Comparison of ENCODE assay signal across 35 cellular contexts in genomic region chr15:27863000-27863399, GRCh38.
"Had no signal": no experiment of that assay in that cellular context is flagged by ENCODE, and none has a peak within 500 bp of the region (broad histone marks: within the 10 kb centered on the region; RNA-seq: fewer than 3 reads in every experiment).

No MANE protein-coding gene starts in this region.

- H3K27ac Mint-ChIP-seq: activated B cell treated with CpG ODN at 0.5 μM for 24 hours; activated CD4-positive, alpha-beta memory T cell treated with anti-CD3 and anti-CD28 coated beads for 36 hours; activated CD8-positive, alpha-beta T cell treated with anti-CD3 and anti-CD28 coated beads for 36 hours; activated naive CD4-positive, alpha-beta T cell treated with anti-CD3 and anti-CD28 coated beads, Interleukin-2, amount 10 ng/mL, durations not matched to agents 7 days and 5 days; activated naive CD4-positive, alpha-beta T cell treated with anti-CD3 and anti-CD28 coated beads, Interleukin-2, amount 50 U/mL, for 24 hours; activated naive CD8-positive, alpha-beta T cell; activated naive CD8-positive, alpha-beta T cell treated with anti-CD3 and anti-CD28 coated beads, Interleukin-2, amount 10 ng/mL, durations not matched to agents 7 days and 5 days; activated naive CD8-positive, alpha-beta T cell treated with anti-CD3 and anti-CD28 coated beads, Interleukin-2, amount 50 U/mL, for 24 hours; activated T-cell treated with anti-CD3 and anti-CD28 coated beads, Interleukin-2, amount 50 U/mL, for 72 hours; activated T-helper 1 cell treated with anti-CD3 and anti-CD28 coated beads, Interleukin-12 subunit alpha, Interleukin-12 subunit beta, Interleukin-2, Interleukin-4 antibody, amounts not matched to agents 30 ng/mL and 10 ng/mL and 1 ng/mL, durations not matched to agents 14 hours and 24 hours and 36 hours; activated T-helper 2 cell treated with anti-CD3 and anti-CD28 coated beads, Interferon-gamma antibody, Interleukin-2, Interleukin-4, amounts not matched to agents 10 μg/mL and 5 μg/mL and 100 μg/mL, durations not matched to agents 14 hours and 24 hours and 36 hours; T-helper 1 cell treated with Interleukin-12 subunit alpha and Interleukin-12 subunit beta and Interleukin-4 antibody, amounts not matched to agents 30 μg/mL and 1 μg/mL, for 36 hours; T-helper 2 cell treated with Interferon-gamma antibody and Interleukin-4, amounts not matched to agents 5 μg/mL and 100 μg/mL, for 36 hours had no signal

- H3K4me3 Mint-ChIP-seq: activated B cell treated with CpG ODN at 0.5 μM for 24 hours; activated CD4-positive, alpha-beta memory T cell treated with anti-CD3 and anti-CD28 coated beads for 36 hours; activated CD8-positive, alpha-beta T cell treated with anti-CD3 and anti-CD28 coated beads for 36 hours; activated naive CD4-positive, alpha-beta T cell treated with anti-CD3 and anti-CD28 coated beads, Interleukin-2, amount 10 ng/mL, durations not matched to agents 7 days and 5 days; activated naive CD4-positive, alpha-beta T cell treated with anti-CD3 and anti-CD28 coated beads, Interleukin-2, amount 50 U/mL, for 24 hours; activated naive CD8-positive, alpha-beta T cell; activated naive CD8-positive, alpha-beta T cell treated with anti-CD3 and anti-CD28 coated beads, Interleukin-2, amount 10 ng/mL, durations not matched to agents 7 days and 5 days; activated naive CD8-positive, alpha-beta T cell treated with anti-CD3 and anti-CD28 coated beads, Interleukin-2, amount 50 U/mL, for 24 hours; activated T-cell treated with anti-CD3 and anti-CD28 coated beads, Interleukin-2, amount 50 U/mL, for 4 hours; activated T-cell treated with anti-CD3 and anti-CD28 coated beads, Interleukin-2, amount 50 U/mL, for 72 hours; activated T-helper 1 cell treated with anti-CD3 and anti-CD28 coated beads, Interleukin-12 subunit alpha, Interleukin-12 subunit beta, Interleukin-2, Interleukin-4 antibody, amounts not matched to agents 30 ng/mL and 10 ng/mL and 1 ng/mL, durations not matched to agents 14 hours and 24 hours and 36 hours; brain; central memory CD8-positive, alpha-beta T cell; T-helper 1 cell treated with Interleukin-12 subunit alpha and Interleukin-12 subunit beta and Interleukin-4 antibody, amounts not matched to agents 30 μg/mL and 1 μg/mL, for 36 hours; T-helper 2 cell treated with Interferon-gamma antibody and Interleukin-4, amounts not matched to agents 5 μg/mL and 100 μg/mL, for 36 hours had no signal

- H3K4me1 ChIP-seq: ascending aorta had no signal

- H3K27me3 ChIP-seq: ascending aorta, cardiac muscle cell had no signal

- DNase-seq: activated B cell treated with CpG ODN at 0.5 μM for 24 hours; activated CD4-positive, alpha-beta memory T cell treated with anti-CD3 and anti-CD28 coated beads for 36 hours; activated CD4-positive, alpha-beta T cell treated with anti-CD3 and anti-CD28 coated beads for 48 hours; activated CD4-positive, alpha-beta T cell treated with anti-CD3 and anti-CD28 coated beads, Interleukin-2, amount 50 U/mL, for 1 hour; activated CD4-positive, alpha-beta T cell treated with anti-CD3 and anti-CD28 coated beads, Interleukin-2, amount 50 U/mL, for 4 hours; activated CD4-positive, CD25-positive, alpha-beta regulatory T cell treated with anti-CD3 and anti-CD28 coated beads, Interleukin-2, amount 50 U/mL, for 72 hours; activated CD8-positive, alpha-beta memory T cell treated with anti-CD3 and anti-CD28 coated beads, Interleukin-2, amount 50 U/mL, for 4 hours; activated CD8-positive, alpha-beta T cell treated with anti-CD3 and anti-CD28 coated beads for 36 hours; activated effector memory CD4-positive, alpha-beta T cell treated with Interleukin-2 at 50 U/mL for 16 hours; activated gamma-delta T cell; activated naive CD4-positive, alpha-beta T cell treated with anti-CD3 and anti-CD28 coated beads, Interleukin-2, amount 10 ng/mL, durations not matched to agents 7 days and 5 days; activated naive CD4-positive, alpha-beta T cell treated with Interleukin-2 at 50 U/mL for 16 hours; activated naive CD8-positive, alpha-beta T cell treated with anti-CD3 and anti-CD28 coated beads, Interleukin-2, amount 10 ng/mL, durations not matched to agents 7 days and 5 days; activated naive CD8-positive, alpha-beta T cell treated with anti-CD3 and anti-CD28 coated beads, Interleukin-2, amount 50 U/mL, for 24 hours; activated T-cell treated with anti-CD3 and anti-CD28 coated beads for 4 hours; activated T-cell treated with anti-CD3 and anti-CD28 coated beads, Interleukin-2, amount 50 U/mL, for 1 hour; activated T-cell treated with anti-CD3 and anti-CD28 coated beads, Interleukin-2, amount 50 U/mL, for 4 hours; activated T-cell treated with anti-CD3 and anti-CD28 coated beads, Interleukin-2, amount 50 U/mL, for 72 hours; amygdala; anterior cingulate cortex; caudate nucleus; cerebellar nuclear complex; T-helper 2 cell; T-helper 9 cell had no signal

- ATAC-seq: activated CD8-positive, alpha-beta T cell treated with anti-CD3 and anti-CD28 coated beads for 36 hours; activated naive CD8-positive, alpha-beta T cell treated with anti-CD3 and anti-CD28 coated beads, Interleukin-2, amount 50 U/mL, for 24 hours; activated T-cell treated with anti-CD3 and anti-CD28 coated beads, Interleukin-2, amount 50 U/mL, for 4 hours; activated T-cell treated with anti-CD3 and anti-CD28 coated beads, Interleukin-2, amount 50 U/mL, for 72 hours had no signal

- H3K9me3 ChIP-seq: ascending aorta had no signal

- H3K4me1 Mint-ChIP-seq: activated B cell treated with CpG ODN at 0.5 μM for 24 hours; activated naive CD4-positive, alpha-beta T cell treated with anti-CD3 and anti-CD28 coated beads, Interleukin-2, amount 10 ng/mL, durations not matched to agents 7 days and 5 days; activated naive CD4-positive, alpha-beta T cell treated with anti-CD3 and anti-CD28 coated beads, Interleukin-2, amount 50 U/mL, for 24 hours; activated naive CD8-positive, alpha-beta T cell treated with anti-CD3 and anti-CD28 coated beads, Interleukin-2, amount 10 ng/mL, durations not matched to agents 7 days and 5 days; activated naive CD8-positive, alpha-beta T cell treated with anti-CD3 and anti-CD28 coated beads, Interleukin-2, amount 50 U/mL, for 24 hours; central memory CD8-positive, alpha-beta T cell had no signal

- H3K36me3 Mint-ChIP-seq: activated CD4-positive, alpha-beta memory T cell treated with anti-CD3 and anti-CD28 coated beads for 36 hours; activated naive CD4-positive, alpha-beta T cell treated with anti-CD3 and anti-CD28 coated beads, Interleukin-2, amount 10 ng/mL, durations not matched to agents 7 days and 5 days; activated naive CD4-positive, alpha-beta T cell treated with anti-CD3 and anti-CD28 coated beads, Interleukin-2, amount 50 U/mL, for 24 hours; activated naive CD8-positive, alpha-beta T cell; activated naive CD8-positive, alpha-beta T cell treated with anti-CD3 and anti-CD28 coated beads, Interleukin-2, amount 10 ng/mL, durations not matched to agents 7 days and 5 days had no signal

- H3K4me3 ChIP-seq: ascending aorta, cardiac muscle cell had no signal

- H3K27me3 Mint-ChIP-seq: activated B cell treated with CpG ODN at 0.5 μM for 24 hours; activated CD4-positive, alpha-beta memory T cell treated with anti-CD3 and anti-CD28 coated beads for 36 hours; activated CD8-positive, alpha-beta T cell treated with anti-CD3 and anti-CD28 coated beads for 36 hours; activated naive CD4-positive, alpha-beta T cell treated with anti-CD3 and anti-CD28 coated beads, Interleukin-2, amount 10 ng/mL, durations not matched to agents 7 days and 5 days; activated naive CD4-positive, alpha-beta T cell treated with anti-CD3 and anti-CD28 coated beads, Interleukin-2, amount 50 U/mL, for 24 hours; activated naive CD8-positive, alpha-beta T cell treated with anti-CD3 and anti-CD28 coated beads, Interleukin-2, amount 10 ng/mL, durations not matched to agents 7 days and 5 days; activated naive CD8-positive, alpha-beta T cell treated with anti-CD3 and anti-CD28 coated beads, Interleukin-2, amount 50 U/mL, for 24 hours; central memory CD8-positive, alpha-beta T cell had no signal

- H3K36me3 ChIP-seq: ascending aorta, cardiac muscle cell had no signal

- H3K27ac ChIP-seq: ascending aorta, cardiac muscle cell, VCaP had no signal
